In genomic region chr11:59894616-59895015, GRCh38 we compare ENCODE assay signal across 12 cellular contexts. TPM values are rescaled to one million over a fixed set of nuclear protein-coding genes. Genes with fewer than 3 reads are reported as not detected.
"Had no signal": no experiment of that assay in that cellular context is flagged by ENCODE, and none has a peak within 500 bp of the region (broad histone marks: within the 10 kb centered on the region; RNA-seq: fewer than 3 reads in every experiment).

No MANE protein-coding gene starts in this region.

- H2AFZ ChIP-seq: GM23248 had no signal

- H3K4me2 ChIP-seq: KMS-11 had no signal

- DNase-seq: GM23248, GOT3, H7, HFFc6, KBM-7 had no signal

- ATAC-seq: HCT116, HepG2 had no signal

- H3K27ac ChIP-seq: GM23248, KMS-11 had no signal

- FAIRE-seq: HepG2 had no signal

- H3K36me3 ChIP-seq: HAP-1 had no signal

- H3K9ac ChIP-seq: GM23248, KMS-11 had no signal

- H3K4me3 ChIP-seq: GM23248, HAP-1 had no signal

RNA-seq across cellular contexts. Expression of gene OOSP3, which starts 16.0 kb away (rescaled TPM):
- total RNA-seq: GM23248, H4, H7, HepG2, HFFc6 had no signal
- polyA plus RNA-seq: GM23248, HepG2, IgD-negative memory B cell had no signal

RNA-seq across cellular contexts. Expression of gene TCN1, which starts 28.3 kb away (rescaled TPM):
- total RNA-seq: GM23248, H4, H7, HepG2, HFFc6 had no signal
- polyA plus RNA-seq: GM23248, HepG2, IgD-negative memory B cell had no signal

RNA-seq across cellular contexts. Expression of gene OOSP1, which starts 43.6 kb away (rescaled TPM):
- total RNA-seq: GM23248, H4, H7, HepG2, HFFc6, HT1080 had no signal
- polyA plus RNA-seq: GM23248, HepG2, IgD-negative memory B cell had no signal

RNA-seq across cellular contexts. Expression of gene CBLIF, which starts 49.3 kb away (rescaled TPM):
- total RNA-seq: GM23248, H4, H7, HepG2, HFFc6, HT1080 had no signal
- polyA plus RNA-seq: GM23248, HepG2, IgD-negative memory B cell had no signal
